In genomic region chr17:59785091-59785799, GRCh38 we compare ENCODE assay signal across 1 cellular context.
TF ChIP-seq lines count a peak whose summit lies in the region.

No MANE protein-coding gene starts in this region.

TF ChIP-seq in K562, 482 proteins besides CTCF, POLR2A, EP300 and RAD21 (continued from another document and continues in another):
- TF ChIP-seq PREB (CRISPR knock-in tag; IDR thresholded peaks at IDR 0.05) (no peak), ZKSCAN3 (CRISPR knock-in tag; IDR thresholded peaks at IDR 0.05) (no peak), PPARD (CRISPR knock-in tag; IDR thresholded peaks at IDR 0.05) (no peak), MEIS2 (IDR thresholded peaks at IDR 0.05; ENCODE audit: partially characterized antibody) (no peak), SMARCC2 (IDR thresholded peaks at IDR 0.05; ENCODE audit: low read depth) (0 out of 2 replicates have a peak, but pooled peaks have one; percentile 55), L3MBTL2 (IDR thresholded peaks at IDR 0.05) (peak; percentile 81), ZNF766 (CRISPR knock-in tag; conservative IDR thresholded peaks at IDR 0.05) (peak; percentile 34; the same call in 1 of the 2 replicates), WHSC1 (IDR thresholded peaks at IDR 0.05; ENCODE audit: low read length) (no peak), XRCC3 (IDR thresholded peaks at IDR 0.05) (no peak), POLR2H (tag; IDR thresholded peaks at IDR 0.05; ENCODE audit: low read depth) (peak; percentile 20; the same call in 1 of the 2 replicates), NUFIP1 (IDR thresholded peaks at IDR 0.05; ENCODE audit: partially characterized antibody) (no peak), EWSR1 (IDR thresholded peaks at IDR 0.05; ENCODE audit: borderline replicate concordance, low read depth, partially characterized antibody) (no peak), SMAD1 (IDR thresholded peaks at IDR 0.05; ENCODE audit: low read depth, low read length, partially characterized antibody) (no peak), NR2C2 (CRISPR knock-in tag; IDR thresholded peaks at IDR 0.05) (no peak), NR2C2 (tag; IDR thresholded peaks at IDR 0.05) (peak; percentile 60), MAFG (tag; conservative IDR thresholded peaks at IDR 0.05) (peak; percentile 19; the same call in 1 of the 2 replicates), SMARCE1 (IDR thresholded peaks at IDR 0.05) (peak; percentile 71), ZNF592 (IDR thresholded peaks at IDR 0.05) (peak; percentile 92), ZNF444 (CRISPR knock-in tag; IDR thresholded peaks at IDR 0.05) (no peak), ATF3 (IDR thresholded peaks at IDR 0.05) (peak; percentile 96), ATF3 (CRISPR knock-in tag; conservative IDR thresholded peaks at IDR 0.05) (no peak; the same call in 1 of the 2 replicates), ELK3 (CRISPR knock-in tag; IDR thresholded peaks at IDR 0.05) (no peak), HDAC8 (tag; IDR thresholded peaks at IDR 0.05) (0 out of 2 replicates have a peak, but pooled peaks have one; percentile 35), ZNF184 (CRISPR knock-in tag; IDR thresholded peaks at IDR 0.05) (no peak), FOXJ2 (tag; IDR thresholded peaks at IDR 0.05) (no peak), KHSRP (IDR thresholded peaks at IDR 0.05) (no peak), CHAMP1 (IDR thresholded peaks at IDR 0.05) (no peak), KDM2B (CRISPR knock-in tag; IDR thresholded peaks at IDR 0.05) (no peak), FOSL1 (tag; conservative IDR thresholded peaks at IDR 0.05) (peak; percentile 77), SMARCA4 (IDR thresholded peaks at IDR 0.05) (peak; percentile 75), TFAM (CRISPR knock-in tag; conservative IDR thresholded peaks at IDR 0.05) (no peak), ZNF324 (CRISPR knock-in tag; IDR thresholded peaks at IDR 0.05) (0 out of 2 replicates have a peak, but pooled peaks have one; percentile 16), KAT7 (CRISPR knock-in tag; IDR thresholded peaks at IDR 0.05; ENCODE audit: borderline replicate concordance) (no peak), HOXB6 (CRISPR knock-in tag; IDR thresholded peaks at IDR 0.05; ENCODE audit: borderline replicate concordance) (no peak), ARID1B (IDR thresholded peaks at IDR 0.05) (peak; percentile 63), NFE2 (IDR thresholded peaks at IDR 0.05; ENCODE audit: low read depth) (no peak), ZFX (CRISPR knock-in tag; IDR thresholded peaks at IDR 0.05) (no peak), ZNF609 (CRISPR knock-in tag; IDR thresholded peaks at IDR 0.05; ENCODE audit: borderline replicate concordance) (no peak), GTF3C2 (IDR thresholded peaks at IDR 0.05; ENCODE audit: borderline replicate concordance, extremely low read depth, insufficient read length) (no peak), ZNF282 (CRISPR knock-in tag; IDR thresholded peaks at IDR 0.05) (no peak), SNIP1 (IDR thresholded peaks at IDR 0.05; ENCODE audit: low read depth) (no peak), NFE2L1 (tag; IDR thresholded peaks at IDR 0.05; ENCODE audit: borderline replicate concordance, low read depth) (0 out of 2 replicates have a peak, but pooled peaks have one; percentile 3), TFAP4 (CRISPR knock-in tag; IDR thresholded peaks at IDR 0.05; ENCODE audit: borderline replicate concordance) (no peak), NR2C1 (IDR thresholded peaks at IDR 0.05) (peak; percentile 51; the same call in 1 of the 2 replicates), NR2C1 (tag; IDR thresholded peaks at IDR 0.05) (peak; percentile 59; the same call in 1 of the 2 replicates), DMBX1 (CRISPR knock-in tag; IDR thresholded peaks at IDR 0.05; ENCODE audit: borderline replicate concordance) (peak; percentile 87), JUND (IDR thresholded peaks at IDR 0.05; ENCODE audit: borderline replicate concordance, low read depth, low read length) (peak; percentile 88), JUND (tag; IDR thresholded peaks at IDR 0.05; ENCODE audit: borderline replicate concordance, low read depth, low read length) (peak; percentile 86; the same call in 2 of the 3 replicates), SAP30 (IDR thresholded peaks at IDR 0.05; ENCODE audit: borderline replicate concordance, insufficient read depth, low read depth, low read length, poor library complexity, severe bottlenecking) (no peak), THRAP3 (IDR thresholded peaks at IDR 0.05; ENCODE audit: borderline replicate concordance) (no peak), MXD1 (CRISPR knock-in tag; IDR thresholded peaks at IDR 0.05; ENCODE audit: borderline replicate concordance, poor library complexity, severe bottlenecking) (peak; percentile 29)
